Comparison of ENCODE assay signal across 8 cellular contexts in genomic region chr20:35463455-35464300, GRCh38.
DNase-seq lines count a peak whose midpoint lies in the region; ATAC-seq and TF ChIP-seq lines count a peak whose summit lies in the region.

No MANE protein-coding gene starts in this region.

- H3K27ac Mint-ChIP-seq in memory B cell, result peak overlapping the region; percentile 41
- H3K27ac Mint-ChIP-seq in stimulated activated naive B cell treated with anti-CD40 and anti-IgM and Interleukin-4, amounts not matched to agents 10 μg/mL and 1 μg/mL and 100 μg/mL, for 72 hours, result no peak overlapping the region

- peaks cover 5% of the 10 kb centered on the region; the same call in 1 of the 2 replicates for H3K4me1 ChIP-seq in HEK293 (ENCODE audit: control insufficient read depth, insufficient read depth, low read length)

- CTCF ChIA-PET in HEK293 (lab: Yijun Ruan, JAX), result interaction anchor here (0.6 to 2.5 kb wide), 23 partner anchors 7 to 662 kb away, joined by 3 to 14 read pairs (median 4); partner anchors contain the start of gene CEP250

- peaks cover 7% of the 10 kb centered on the region for H3K4me1 Mint-ChIP-seq in memory B cell
- H3K4me1 Mint-ChIP-seq in stimulated activated naive B cell treated with anti-CD40 and anti-IgM and Interleukin-4, amounts not matched to agents 10 μg/mL and 1 μg/mL and 100 μg/mL, for 72 hours, result peaks cover 13 to 21% of the 10 kb centered on the region in 2 donors

- peaks cover 4% of the 10 kb centered on the region for H3K36me3 Mint-ChIP-seq in memory B cell
- H3K36me3 Mint-ChIP-seq in stimulated activated naive B cell treated with anti-CD40 and anti-IgM and Interleukin-4, amounts not matched to agents 10 μg/mL and 1 μg/mL and 100 μg/mL, for 72 hours, result peaks cover 10 to 13% of the 10 kb centered on the region in 2 donors

- no peak overlapping the region for H3K4me3 Mint-ChIP-seq in memory B cell
- no peak overlapping the region for H3K4me3 Mint-ChIP-seq in stimulated activated naive B cell treated with anti-CD40 and anti-IgM and Interleukin-4, amounts not matched to agents 10 μg/mL and 1 μg/mL and 100 μg/mL, for 72 hours

- peak; percentile 90 for TF ChIP-seq CTCF in C4-2B (conservative IDR thresholded peaks at IDR 0.05)
- TF ChIP-seq CTCF in HEK293 (tag by site-specific recombination; IDR thresholded peaks at IDR 0.05), result peak; percentile 77

- POLR2A ChIA-PET in HEK293 (lab: Yijun Ruan, JAX), result interaction anchor here (0.9 to 1.5 kb wide), 2 partner anchors 9 to 78 kb away, joined by 3 to 7 read pairs; partner anchors contain the start of gene ERGIC3

- no peaks in the 10 kb centered on the region for H3K9me3 Mint-ChIP-seq in memory B cell
- no peaks in the 10 kb centered on the region for H3K9me3 Mint-ChIP-seq in stimulated activated naive B cell treated with anti-CD40 and anti-IgM and Interleukin-4, amounts not matched to agents 10 μg/mL and 1 μg/mL and 100 μg/mL, for 72 hours

- H3K27ac ChIP-seq in C4-2B, result no peak overlapping the region
- H3K27ac ChIP-seq in HEK293 (ENCODE audit: extremely low read depth, low read depth, low read length), result no peak overlapping the region

- no peaks in the 10 kb centered on the region for H3K9me3 ChIP-seq in HEK293 (ENCODE audit: control insufficient read depth, insufficient read depth, low read depth, low read length)

- H3K4me3 ChIP-seq in HEK293 (ENCODE audit: low read depth, low read length), result no peak overlapping the region

- DNase-seq in NCI-H510A (lab: John Stamatoyannopoulos, UW) (peak; percentile 52), memory B cell (ENCODE audit: low spot score in 2 of 2) (peak; percentile 56)
- DNase-seq in activated CD4-positive, alpha-beta T cell treated with anti-CD3 and anti-CD28 coated beads for 4 hours, result peak; percentile 46 to 65
- peak; percentile 13 for DNase-seq in effector CD8-positive, alpha-beta T cell (lab: John Stamatoyannopoulos, UW)
- peak; percentile 28 for DNase-seq in stimulated activated naive B cell treated with anti-CD40 and anti-IgM and Interleukin-4, amounts not matched to agents 10 μg/mL and 1 μg/mL and 100 μg/mL, for 72 hours

- ATAC-seq in memory B cell (ENCODE audit: low read depth), result peak; percentile 92
- peak; percentile 89 to 95 for ATAC-seq in stimulated activated naive B cell treated with anti-CD40 and anti-IgM and Interleukin-4, amounts not matched to agents 10 μg/mL and 1 μg/mL and 100 μg/mL, for 72 hours (replicated peaks)
- no peak for ATAC-seq in GM21423 (IDR thresholded peaks at IDR 0.05; ENCODE audit: unreplicated experiment)

- peaks cover 34 to 86% of the 10 kb centered on the region in 2 experiments for H3K36me3 ChIP-seq in HEK293 (ENCODE audit: control insufficient read depth in 2 of 2, insufficient read depth in 1 of 2, low read length in 2 of 2)

- H3K27me3 Mint-ChIP-seq in memory B cell, result no peaks in the 10 kb centered on the region
- H3K27me3 Mint-ChIP-seq in stimulated activated naive B cell treated with anti-CD40 and anti-IgM and Interleukin-4, amounts not matched to agents 10 μg/mL and 1 μg/mL and 100 μg/mL, for 72 hours, result no peaks in the 10 kb centered on the region

TF ChIP-seq in HEK293, 187 proteins besides CTCF, POLR2A, EP300 and RAD21:
- TF ChIP-seq ZNF174 (tag by site-specific recombination; IDR thresholded peaks at IDR 0.05) (no peak), ZNF654 (tag by site-specific recombination; IDR thresholded peaks at IDR 0.05; ENCODE audit: low read depth) (peak; percentile 89), ZNF394 (tag by site-specific recombination; IDR thresholded peaks at IDR 0.05; ENCODE audit: borderline replicate concordance) (peak; percentile 24; the same call in 1 of the 2 replicates), ZNF280C (tag by site-specific recombination; IDR thresholded peaks at IDR 0.05) (no peak)
